Comparison of ENCODE assay signal across 18 cellular contexts in the genomic region with DNA sequence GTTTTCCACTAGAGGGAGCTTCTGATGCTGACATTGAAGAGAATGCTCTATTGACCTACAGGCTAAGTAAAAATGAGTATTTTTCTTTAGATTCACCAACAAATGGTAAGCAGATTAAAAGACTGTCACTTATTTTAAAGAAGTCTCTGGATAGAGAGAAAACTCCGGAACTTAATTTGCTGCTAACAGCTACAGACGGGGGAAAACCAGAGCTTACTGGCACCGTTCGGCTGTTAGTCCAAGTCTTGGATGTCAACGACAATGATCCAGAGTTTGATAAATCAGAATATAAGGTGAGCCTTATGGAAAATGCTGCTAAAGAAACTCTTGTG. TPM values are rescaled to one million over a fixed set of nuclear protein-coding genes. Genes with fewer than 3 reads are reported as not detected.
DNase-seq lines count a peak whose midpoint lies in the region; ATAC-seq and TF ChIP-seq lines count a peak whose summit lies in the region.
"Had no signal": no experiment of that assay in that cellular context is flagged by ENCODE, and none has a peak within 500 bp of the region (broad histone marks: within the 10 kb centered on the region; RNA-seq: fewer than 3 reads in every experiment).

No MANE protein-coding gene starts in this region.

- H3K9me3 ChIP-seq in ES-I3 (ENCODE audit: control insufficient read depth, insufficient read depth, low read length) (no peaks in the 10 kb centered on the region), ectodermal cell (ENCODE audit: control insufficient read depth, low read length) (no peaks in the 10 kb centered on the region)
- H3K9me3 ChIP-seq: testis had no signal

- intact Hi-C loops in left cardiac atrium (cut with DNase I): no loop called here

- H3K4me1 ChIP-seq in ES-I3 (ENCODE audit: insufficient read depth, low read length) (no peaks in the 10 kb centered on the region), ectodermal cell (ENCODE audit: control insufficient read depth, insufficient read depth, low read length) (no peaks in the 10 kb centered on the region)
- H3K4me1 ChIP-seq: testis had no signal

- no peaks in the 10 kb centered on the region for H3K27me3 ChIP-seq in ectodermal cell (ENCODE audit: control insufficient read depth, insufficient read depth, low read length, poor library complexity, severe bottlenecking)
- H3K27me3 ChIP-seq: testis had no signal

- peaks cover 54% of the 10 kb centered on the region for H3K9me3 Mint-ChIP-seq in nephron progenitor cell
- peaks cover 0 to 3% of the 10 kb centered on the region in 2 donors for H3K9me3 Mint-ChIP-seq in stimulated activated naive B cell treated with anti-CD40 and anti-IgM and Interleukin-4, amounts not matched to agents 10 μg/mL and 1 μg/mL and 100 μg/mL, for 72 hours

- no peak for ATAC-seq in stimulated activated naive B cell treated with anti-CD40 and anti-IgM and Interleukin-4, amounts not matched to agents 10 μg/mL and 1 μg/mL and 100 μg/mL, for 72 hours (replicated peaks)
- no peak for ATAC-seq in left cardiac atrium
- ATAC-seq: T-cell had no signal

- H3K4me3 ChIP-seq in ectodermal cell (ENCODE audit: insufficient read depth, low read depth, low read length): peak overlapping the region; percentile 66
- H3K4me3 ChIP-seq: skin epidermis had no signal

- WGBS in ectodermal cell, 2 experiments: 89 to 92% methylated on average over 5 of the region's 5 CpGs

- no peaks in the 10 kb centered on the region for H3K27me3 Mint-ChIP-seq in nephron progenitor cell (ENCODE audit: low read depth, poor library complexity)
- peaks cover 4 to 14% of the 10 kb centered on the region in 2 donors for H3K27me3 Mint-ChIP-seq in stimulated activated naive B cell treated with anti-CD40 and anti-IgM and Interleukin-4, amounts not matched to agents 10 μg/mL and 1 μg/mL and 100 μg/mL, for 72 hours

- DNase-seq in NAMALWA (ENCODE audit: low spot score): peak; percentile 15
- DNase-seq in nephron progenitor cell: no peak
- DNase-seq in stimulated activated naive B cell treated with anti-CD40 and anti-IgM and Interleukin-4, amounts not matched to agents 10 μg/mL and 1 μg/mL and 100 μg/mL, for 72 hours: no peak
- DNase-seq in GM19240 (ENCODE audit: insufficient read length, low spot score): no peak
- no peak for DNase-seq in activated CD4-positive, alpha-beta T cell treated with anti-CD3 and anti-CD28 coated beads for 48 hours
- DNase-seq in left cardiac atrium: no peak
- DNase-seq: activated CD4-positive, alpha-beta T cell treated with anti-CD3 and anti-CD28 coated beads, Interleukin-2, amount 50 U/mL, for 4 hours; activated gamma-delta T cell; central memory CD4-positive, alpha-beta T cell; immature natural killer cell; naive B cell; OCI-M1; T-cell had no signal

- no peaks in the 10 kb centered on the region for H3K36me3 ChIP-seq in ES-I3 (ENCODE audit: insufficient read depth, low read length)
- H3K36me3 ChIP-seq in ectodermal cell (ENCODE audit: control insufficient read depth, insufficient read depth, low read length): peaks cover 10% of the 10 kb centered on the region

- peak; percentile 24 for TF ChIP-seq CTCF in nephron progenitor cell (IDR thresholded peaks at IDR 0.05)

- H3K27ac Mint-ChIP-seq in nephron progenitor cell: no peak overlapping the region
- no peak overlapping the region for H3K27ac Mint-ChIP-seq in stimulated activated naive B cell treated with anti-CD40 and anti-IgM and Interleukin-4, amounts not matched to agents 10 μg/mL and 1 μg/mL and 100 μg/mL, for 72 hours
- H3K27ac Mint-ChIP-seq: immature natural killer cell, T-cell had no signal

- peak overlapping the region; percentile 86 for H3K4me3 Mint-ChIP-seq in nephron progenitor cell
- H3K4me3 Mint-ChIP-seq in stimulated activated naive B cell treated with anti-CD40 and anti-IgM and Interleukin-4, amounts not matched to agents 10 μg/mL and 1 μg/mL and 100 μg/mL, for 72 hours: no peak overlapping the region
- H3K4me3 Mint-ChIP-seq: immature natural killer cell, T-cell had no signal

- no peak overlapping the region for H3K27ac ChIP-seq in ectodermal cell (ENCODE audit: insufficient read depth, low read depth, low read length, poor library complexity, severe bottlenecking)
- H3K27ac ChIP-seq: skin epidermis, testis had no signal

- H3K9ac ChIP-seq in ES-I3 (ENCODE audit: low read depth, low read length): peak overlapping the region; percentile 56; the same call in 1 of the 2 replicates

- H3K36me3 Mint-ChIP-seq in nephron progenitor cell (ENCODE audit: low read depth): peaks cover 74% of the 10 kb centered on the region
- H3K36me3 Mint-ChIP-seq in stimulated activated naive B cell treated with anti-CD40 and anti-IgM and Interleukin-4, amounts not matched to agents 10 μg/mL and 1 μg/mL and 100 μg/mL, for 72 hours: peaks cover 0 to 3% of the 10 kb centered on the region in 2 donors
- H3K36me3 Mint-ChIP-seq: T-cell had no signal

- peaks cover 9% of the 10 kb centered on the region for H3K4me1 Mint-ChIP-seq in nephron progenitor cell
- H3K4me1 Mint-ChIP-seq in stimulated activated naive B cell treated with anti-CD40 and anti-IgM and Interleukin-4, amounts not matched to agents 10 μg/mL and 1 μg/mL and 100 μg/mL, for 72 hours: no peaks in the 10 kb centered on the region
- H3K4me1 Mint-ChIP-seq: immature natural killer cell, T-cell had no signal

RNA-seq across cellular contexts. Expression of a gene that starts 0.8 kb away (rescaled TPM):
- 9.4 TPM for polyA plus RNA-seq in ectodermal cell (2013, experiment 1 of 4)
- 10.1 TPM for polyA plus RNA-seq in ectodermal cell (2013, experiment 2 of 4)
- 8.4 TPM for polyA plus RNA-seq in ectodermal cell (2013, experiment 3 of 4)
- 9.6 TPM for polyA plus RNA-seq in ectodermal cell (2013, experiment 4 of 4)
- under 1 TPM; 0.09 to 0.29 TPM for total RNA-seq in left cardiac atrium
- total RNA-seq: T-cell had no signal
- polyA plus RNA-seq: immature natural killer cell had no signal

RNA-seq across cellular contexts. Expression of a gene that starts 5.6 kb away (rescaled TPM):
- polyA plus RNA-seq in ectodermal cell (2013, experiment 1 of 4): 5.9 TPM
- polyA plus RNA-seq in ectodermal cell (2013, experiment 2 of 4): 5.4 TPM
- polyA plus RNA-seq in ectodermal cell (2013, experiment 3 of 4): 4.2 TPM
- 4.3 TPM for polyA plus RNA-seq in ectodermal cell (2013, experiment 4 of 4)
- total RNA-seq in left cardiac atrium: under 1 TPM; 0.15 to 0.34 TPM
- total RNA-seq: T-cell had no signal
- polyA plus RNA-seq: immature natural killer cell had no signal

RNA-seq across cellular contexts. Expression of a gene that starts 12.4 kb away (rescaled TPM):
- polyA plus RNA-seq in ectodermal cell (2013, experiment 1 of 4): 1.5 TPM
- 1.0 TPM for polyA plus RNA-seq in ectodermal cell (2013, experiment 2 of 4)
- 0.64 TPM for polyA plus RNA-seq in ectodermal cell (2013, experiment 3 of 4)
- polyA plus RNA-seq in ectodermal cell (2013, experiment 4 of 4): 1.0 TPM
- total RNA-seq in left cardiac atrium: under 1 TPM; 0.27 to 0.31 TPM
- total RNA-seq: T-cell had no signal
- polyA plus RNA-seq: esophagus, immature natural killer cell had no signal

RNA-seq across cellular contexts. Expression of a gene that starts 13.8 kb away (rescaled TPM):
- polyA plus RNA-seq in ectodermal cell (2013, experiment 1 of 4): 1.3 TPM
- polyA plus RNA-seq in ectodermal cell (2013, experiment 2 of 4): 1.7 TPM
- polyA plus RNA-seq in ectodermal cell (2013, experiment 3 of 4): 1.8 TPM
- polyA plus RNA-seq in ectodermal cell (2013, experiment 4 of 4): 1.8 TPM
- total RNA-seq in left cardiac atrium: under 1 TPM; 0.44 to 0.55 TPM
- polyA plus RNA-seq: immature natural killer cell had no signal

RNA-seq across cellular contexts. Expression of a gene that starts 21.3 kb away (rescaled TPM):
- 0.50 TPM for polyA plus RNA-seq in ectodermal cell (2013, experiment 1 of 4)
- polyA plus RNA-seq in ectodermal cell (2013, experiment 2 of 4): 0.34 TPM
- 0.37 TPM for polyA plus RNA-seq in ectodermal cell (2013, experiment 3 of 4)
- polyA plus RNA-seq in ectodermal cell (2013, experiment 4 of 4): 0.20 TPM
- under 1 TPM; 0.03 to 0.05 TPM for total RNA-seq in left cardiac atrium
- total RNA-seq: T-cell had no signal
- polyA plus RNA-seq: immature natural killer cell had no signal
